In the genomic region with DNA sequence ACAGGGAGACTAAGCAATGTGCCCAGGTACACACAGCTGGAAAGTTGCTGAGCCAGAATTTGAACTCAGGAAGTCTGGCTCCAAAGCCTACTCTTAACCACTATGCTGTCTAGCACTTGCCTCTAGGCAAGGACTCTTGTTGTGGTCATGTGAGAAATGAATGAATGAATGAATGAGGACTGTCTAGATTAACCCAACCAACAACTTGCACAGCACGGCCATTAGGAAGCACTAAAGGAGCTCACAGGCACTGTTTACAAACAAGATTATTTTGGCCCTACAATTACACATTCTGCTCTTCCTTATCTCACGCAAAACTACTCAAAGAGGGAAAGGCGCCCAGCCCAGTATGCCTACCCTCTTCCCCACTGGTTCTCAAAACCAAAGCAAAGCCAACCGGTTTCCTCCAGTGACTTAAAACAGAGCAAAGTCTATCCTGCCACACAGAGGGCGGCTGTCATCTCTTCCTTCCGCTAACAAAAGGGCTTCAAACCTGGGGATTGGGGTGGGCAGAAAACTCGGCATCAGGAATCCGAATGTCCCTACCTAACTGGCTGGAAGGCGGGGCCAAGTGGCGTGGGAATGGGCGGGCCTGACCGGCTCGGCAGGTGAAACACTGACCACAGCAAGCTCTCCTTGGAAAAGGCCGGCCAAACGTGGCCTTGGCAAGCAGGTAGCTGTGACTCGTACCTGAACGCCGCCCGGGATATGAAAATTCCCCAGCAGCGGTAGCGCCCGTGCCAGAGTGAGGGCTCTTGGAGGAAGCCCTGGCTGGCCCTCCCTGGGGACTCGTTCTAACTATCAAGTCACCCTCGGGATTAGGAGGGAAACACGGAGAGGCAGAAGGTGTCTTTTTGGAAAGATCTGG, we compare ENCODE assay signal across 8 cellular contexts. TPM values are rescaled to one million over a fixed set of nuclear protein-coding genes. Genes with fewer than 3 reads are reported as not detected.
DNase-seq lines count a peak whose midpoint lies in the region; ATAC-seq and TF ChIP-seq lines count a peak whose summit lies in the region.

No MANE protein-coding gene starts in this region.

- H3K4me3 Mint-ChIP-seq in Calu3 (ENCODE audit: low read depth, unreplicated experiment): peak overlapping the region; percentile 90

- BruUV-seq in Calu3 (replicated peaks; lab: Mats Ljungman, UMichigan): TSS peak; percentile 72

- H3K36me3 ChIP-seq in iPS DF 6.9 (ENCODE audit: control insufficient read depth, insufficient read depth, low read length): no peaks in the 10 kb centered on the region

- H3K27ac ChIP-seq in RWPE1 (peak overlapping the region; percentile 90), iPS DF 6.9 (ENCODE audit: low read length) (no peak overlapping the region)

- H3K27me3 Mint-ChIP-seq in Calu3 (ENCODE audit: unreplicated experiment): no peaks in the 10 kb centered on the region

- no peaks in the 10 kb centered on the region for H3K9me3 Mint-ChIP-seq in Calu3 (ENCODE audit: low read depth, unreplicated experiment)

- peaks cover 64% of the 10 kb centered on the region for H3K4me1 Mint-ChIP-seq in Calu3 (ENCODE audit: low read depth, unreplicated experiment)

- H3K4me1 ChIP-seq in iPS DF 6.9 (ENCODE audit: control insufficient read depth, insufficient read depth, low read length): peaks cover 4% of the 10 kb centered on the region

- in situ Hi-C loops in astrocyte of the spinal cord (cut with HindIII; ENCODE audit: low sequenced_read_pairs): no loop called here

- peak; percentile 85 for DNase-seq in Calu3
- DNase-seq in HuH-7 (ENCODE audit: low spot score): peak; percentile 56
- DNase-seq in RWPE1 (ENCODE audit: low spot score): peak; percentile 29
- DNase-seq in astrocyte of the spinal cord (ENCODE audit: low read depth, low spot score): peak; percentile 29
- no peak for DNase-seq in iPS DF 6.9 (ENCODE audit: low read depth, low spot score)
- peak; percentile 74 for DNase-seq in retina
- DNase-seq in GM19240 (ENCODE audit: insufficient read length, low spot score): no peak

- no CpG with 5 or more reads among the region's 25 CpGs for WGBS in iPS DF 6.9 (ENCODE audit: insufficient coverage, insufficient read length)

- H3K9me3 ChIP-seq in iPS DF 6.9 (ENCODE audit: control insufficient read depth, insufficient read depth, low read length): no peaks in the 10 kb centered on the region

- intact Hi-C loops in Calu3 (cut with micrococcal nuclease; ENCODE audit: unreplicated experiment): no loop called here

- no peak for TF ChIP-seq CTCF in Calu3 (IDR thresholded peaks at IDR 0.05; ENCODE audit: unreplicated experiment)
- TF ChIP-seq CTCF in RWPE1 (conservative IDR thresholded peaks at IDR 0.05; ENCODE audit: low read depth): no peak
- no peak for TF ChIP-seq CTCF in astrocyte of the spinal cord (IDR thresholded peaks at IDR 0.05; ENCODE audit: low read depth, low read length)

- POLR2A ChIA-PET in RWPE1 (lab: Yijun Ruan, JAX; ENCODE audit: low non-redundant PET): interaction anchor here (0.6 kb wide), 2 partner anchors 16 to 121 kb away, joined by 3 to 4 read pairs; no protein-coding TSS in a partner anchor

- peaks cover 55% of the 10 kb centered on the region for H3K36me3 Mint-ChIP-seq in Calu3 (ENCODE audit: insufficient read depth, unreplicated experiment)

- H3K27me3 ChIP-seq in iPS DF 6.9 (ENCODE audit: control insufficient read depth, insufficient read depth, low read length): no peaks in the 10 kb centered on the region

- CTCF ChIA-PET in Calu3 (lab: Charles Lee) (interaction anchor here (0.5 to 1.8 kb wide), 6 partner anchors 13 to 85 kb away, joined by 3 to 4 read pairs (median 3); a partner anchor contains a TSS), RWPE1 (lab: Yijun Ruan, JAX) (interaction anchor here (0.6 to 0.7 kb wide), 2 partner anchors 35 to 41 kb away, joined by 3 to 4 read pairs; no protein-coding TSS in a partner anchor)

- peak overlapping the region; percentile 95 for H3K4me3 ChIP-seq in astrocyte of the spinal cord (ENCODE audit: low read depth, low read length)
- peak overlapping the region; percentile 83 for H3K4me3 ChIP-seq in iPS DF 6.9 (ENCODE audit: low read length)

- peak overlapping the region; percentile 100 for H3K27ac Mint-ChIP-seq in Calu3 (ENCODE audit: unreplicated experiment)

- ATAC-seq in HG02610 (IDR thresholded peaks at IDR 0.05; ENCODE audit: unreplicated experiment): no peak

RNA-seq across cellular contexts. Expression of a gene that starts 0.9 kb away (rescaled TPM):
- total RNA-seq in Calu3 (2022): 44.5 and 52.1 TPM in 2 replicates

RNA-seq across cellular contexts. Expression of a gene that starts 12.9 kb away (rescaled TPM):
- 35.2 and 42.7 TPM in 2 replicates for total RNA-seq in Calu3 (2022)

Comparison
In these comparisons a context has a peak if more than half of its experiments do, and no peak if none do; other contexts are left out.
1. DNase-seq: peak in Calu3 (single experiment), HuH-7 (single experiment), RWPE1 (single experiment), astrocyte of the spinal cord (single experiment) and retina (single experiment); none in iPS DF 6.9 (single experiment) and GM19240 (single experiment).